In genomic region chr11:108788565-108789199, GRCh38 we compare ENCODE assay signal across 8 cellular contexts.
DNase-seq lines count a peak whose midpoint lies in the region; TF ChIP-seq lines count a peak whose summit lies in the region.

No MANE protein-coding gene starts in this region.

- DNase-seq in SIG-M5 treated with dmso at 0.1 percent for 504 hours (lab: John Stamatoyannopoulos, UW; ENCODE audit: unreplicated experiment) (peak; percentile 5), SIG-M5 (lab: John Stamatoyannopoulos, UW) (no peak), HuH-7 (ENCODE audit: low spot score) (peak; percentile 10), chondrocyte (ENCODE audit: low spot score) (no peak), retinal pigment epithelial cell (ENCODE audit: low read depth) (no peak), amniotic stem cell (lab: John Stamatoyannopoulos, UW) (no peak), posterior cingulate gyrus (no peak)
- DNase-seq in activated naive CD8-positive, alpha-beta T cell treated with anti-CD3 and anti-CD28 coated beads for 36 hours = no peak

- intact Hi-C loops in posterior cingulate gyrus (cut with DNase I) = no loop called here

- no peaks in the 10 kb centered on the region for H3K27me3 Mint-ChIP-seq in chondrocyte (ENCODE audit: low read depth)
- no peaks in the 10 kb centered on the region for H3K27me3 Mint-ChIP-seq in activated naive CD8-positive, alpha-beta T cell treated with anti-CD3 and anti-CD28 coated beads for 36 hours

- peaks cover 10% of the 10 kb centered on the region for H3K4me1 Mint-ChIP-seq in chondrocyte (ENCODE audit: low read depth)
- peaks cover 36% of the 10 kb centered on the region for H3K4me1 Mint-ChIP-seq in activated naive CD8-positive, alpha-beta T cell treated with anti-CD3 and anti-CD28 coated beads for 36 hours

- no peak overlapping the region for H3K4me3 Mint-ChIP-seq in chondrocyte (ENCODE audit: unreplicated experiment)
- no peak overlapping the region for H3K4me3 Mint-ChIP-seq in activated naive CD8-positive, alpha-beta T cell treated with anti-CD3 and anti-CD28 coated beads for 36 hours

- peaks cover 5% of the 10 kb centered on the region for H3K36me3 Mint-ChIP-seq in chondrocyte (ENCODE audit: low read depth)
- peaks cover 28% of the 10 kb centered on the region for H3K36me3 Mint-ChIP-seq in activated naive CD8-positive, alpha-beta T cell treated with anti-CD3 and anti-CD28 coated beads for 36 hours

- no peak overlapping the region for H3K27ac Mint-ChIP-seq in chondrocyte (ENCODE audit: unreplicated experiment)
- H3K27ac Mint-ChIP-seq in activated naive CD8-positive, alpha-beta T cell treated with anti-CD3 and anti-CD28 coated beads for 36 hours = no peak overlapping the region

- peaks cover 16% of the 10 kb centered on the region for H3K9me3 Mint-ChIP-seq in chondrocyte (ENCODE audit: low read depth)
- H3K9me3 Mint-ChIP-seq in activated naive CD8-positive, alpha-beta T cell treated with anti-CD3 and anti-CD28 coated beads for 36 hours = peaks cover 15% of the 10 kb centered on the region

- peak; percentile 74 for TF ChIP-seq CTCF in chondrocyte (IDR thresholded peaks at IDR 0.05)
- TF ChIP-seq CTCF in retinal pigment epithelial cell (conservative IDR thresholded peaks at IDR 0.05; ENCODE audit: low read depth, low read length) = peak; percentile 62

- H3K4me3 ChIP-seq in retinal pigment epithelial cell (ENCODE audit: low read length) = no peak overlapping the region

Comparison
In these comparisons a context has a peak if more than half of its experiments do, and no peak if none do; other contexts are left out.
1. DNase-seq: peak in SIG-M5 treated with dmso at 0.1 percent for 504 hours (single experiment) and HuH-7 (single experiment); none in SIG-M5 (single experiment), chondrocyte (single experiment), retinal pigment epithelial cell (single experiment), activated naive CD8-positive, alpha-beta T cell treated with anti-CD3 and anti-CD28 coated beads for 36 hours (single experiment), amniotic stem cell (single experiment) and posterior cingulate gyrus (0 of 10).